In genomic region chr2:33785201-33786106, GRCh38 we compare ENCODE assay signal across 11 cellular contexts.
DNase-seq lines count a peak whose midpoint lies in the region; ATAC-seq, FAIRE-seq and TF ChIP-seq lines count a peak whose summit lies in the region.
"Had no signal": no experiment of that assay in that cellular context is flagged by ENCODE, and none has a peak within 500 bp of the region (broad histone marks: within the 10 kb centered on the region; RNA-seq: fewer than 3 reads in every experiment).

No MANE protein-coding gene starts in this region.

- peak overlapping the region; percentile 71 for H3K27ac ChIP-seq in GM12878 (ENCODE audit: control insufficient read depth, insufficient read depth)
- H3K27ac ChIP-seq: VCaP had no signal

- CTCF ChIA-PET in GM12878 (lab: Yijun Ruan, JAX), result interaction anchor here (1.2 kb wide), 1 partner anchor 165 kb away, joined by 3 read pairs; no protein-coding TSS in a partner anchor

- no peaks in the 10 kb centered on the region for H3K9me3 ChIP-seq in GM12878 (replicated peaks; ENCODE audit: control insufficient read depth, insufficient read depth, low read length)

- H3K4me2 ChIP-seq in GM12878 (ENCODE audit: control insufficient read depth, insufficient read depth), result peak overlapping the region; percentile 77

- peak overlapping the region; percentile 15; the same call in 1 of the 2 replicates for H3K4me3 ChIP-seq in GM12878

- 0 out of 4 replicates have a peak, but pooled peaks of 1 of the 2 experiments have one; percentile 23 for TF ChIP-seq EP300 in GM12878 (IDR thresholded peaks at IDR 0.05; ENCODE audit: borderline replicate concordance in 1 of 2, control insufficient read depth in 1 of 2, low read depth in 2 of 2, low read length in 2 of 2)

- in situ Hi-C loops in GM12878 (cut with MboI), result no loop called here

- no peaks in the 10 kb centered on the region for H3K36me3 ChIP-seq in GM12878 (ENCODE audit: control insufficient read depth in 2 of 2, insufficient read depth in 2 of 2, low read length in 1 of 2)

- WGBS in GM12878 (ENCODE audit: insufficient coverage, insufficient replicate concordance, low lambda C conversion rate, missing lambda C conversion rate), result 23% methylated on average over 4 of the region's 4 CpGs

- SMC1A ChIA-PET in GM12878 (lab: Charles Lee; ENCODE audit: uncharacterized antibody, unreplicated experiment), result interaction anchor here (0.7 to 1.2 kb wide), 3 partner anchors 12 to 138 kb away, joined by 3 read pairs; no protein-coding TSS in a partner anchor

- H3K4me1 ChIP-seq in GM12878 (ENCODE audit: control insufficient read depth, insufficient read depth, low read length), result peaks cover 23% of the 10 kb centered on the region

- POLR2A ChIA-PET in GM12878 (lab: Charles Lee), result interaction anchor here (0.5 kb wide), 1 partner anchor 60 kb away, joined by 4 read pairs; no protein-coding TSS in a partner anchor

- no TSS peak for BruUV-seq in GM12878 (replicated peaks; lab: Mats Ljungman, UMichigan)

- no peak for TF ChIP-seq RAD21 in GM12878 (IDR thresholded peaks at IDR 0.05; ENCODE audit: insufficient read depth, low read depth, low read length)

- RAD21 ChIA-PET in GM12878 (lab: Charles Lee; ENCODE audit: unreplicated experiment), result no interaction called here

- H3K9me3 Mint-ChIP-seq in mesothelial cell of epicardium, result peaks cover 2% of the 10 kb centered on the region

- H3K27me3 Mint-ChIP-seq in mesothelial cell of epicardium (ENCODE audit: low read depth), result no peaks in the 10 kb centered on the region

- peak overlapping the region; percentile 12; the same call in 1 of the 2 replicates for H2AFZ ChIP-seq in GM12878 (ENCODE audit: control insufficient read depth, low read depth, low read length)

- no peak overlapping the region for H3K9ac ChIP-seq in GM12878 (ENCODE audit: control insufficient read depth, insufficient read depth, low read length)

- H3K4me3 Mint-ChIP-seq in mesothelial cell of epicardium, result no peak overlapping the region

- TF ChIP-seq POLR2A in GM12878 (IDR thresholded peaks at IDR 0.05; ENCODE audit: low read depth, low read length), result no peak

- no peaks in the 10 kb centered on the region for H4K20me1 ChIP-seq in GM12878 (ENCODE audit: control insufficient read depth, insufficient read depth)

- DNase-seq in GM12878 (ENCODE audit: low read depth, low spot score) (peak; percentile 44), EL (no peak), mesothelial cell of epicardium (ENCODE audit: low spot score in 2 of 2, unreplicated experiment in 2 of 2) (no peak)
- DNase-seq in stimulated activated CD4-positive, alpha-beta T cell treated with anti-CD3 and anti-CD28 coated beads, Interleukin-4, amount 100 ng/mL, for 24 hours, result no peak
- no peak for DNase-seq in NK-92 treated with Interleukin-12 subunit alpha and Interleukin-12 subunit beta, amount 100 ng/mL, for 24 hours (lab: John Stamatoyannopoulos, UW)
- DNase-seq: amygdala, COR-L47 had no signal

- H3K79me2 ChIP-seq in GM12878 (ENCODE audit: control insufficient read depth, insufficient read depth, low read length), result no peaks in the 10 kb centered on the region

- ATAC-seq in GM18508 (IDR thresholded peaks at IDR 0.05; ENCODE audit: insufficient read depth, unreplicated experiment) (peak; percentile 98), GM21619 (IDR thresholded peaks at IDR 0.05; ENCODE audit: unreplicated experiment) (peak; percentile 87), HG03354 (IDR thresholded peaks at IDR 0.05; ENCODE audit: poor library complexity, severe bottlenecking, unreplicated experiment) (peak; percentile 91), GM12878 (peak; percentile 94)

- TF ChIP-seq CTCF in GM12878 (IDR thresholded peaks at IDR 0.05 in 2 of 3, conservative IDR thresholded peaks at IDR 0.05 in 1 of 3; ENCODE audit: control insufficient read depth in 2 of 3, extremely low read depth in 1 of 3, insufficient read depth in 1 of 3, low read depth in 3 of 3, low read length in 3 of 3), result no peak
- TF ChIP-seq CTCF in mesothelial cell of epicardium (IDR thresholded peaks at IDR 0.05; ENCODE audit: unreplicated experiment), result no peak

- H3K36me3 Mint-ChIP-seq in mesothelial cell of epicardium, result no peaks in the 10 kb centered on the region

- peak; percentile 94 for FAIRE-seq in GM12878 (lab: Jason Lieb, UNC)

- H3K27me3 ChIP-seq in GM12878 (replicated peaks in 1 of 2; ENCODE audit: control insufficient read depth in 2 of 2, insufficient read depth in 2 of 2, low read length in 1 of 2), result no peaks in the 10 kb centered on the region

- intact Hi-C loops in GM12878 (cut with micrococcal nuclease; ENCODE audit: unreplicated experiment), result no loop called here

- no peaks in the 10 kb centered on the region for H3K4me1 Mint-ChIP-seq in mesothelial cell of epicardium

- no peak overlapping the region for H3K27ac Mint-ChIP-seq in mesothelial cell of epicardium

TF ChIP-seq in GM12878, 131 proteins besides CTCF, POLR2A, EP300 and RAD21 (continues in another document):
- TF ChIP-seq, protein P1, sequence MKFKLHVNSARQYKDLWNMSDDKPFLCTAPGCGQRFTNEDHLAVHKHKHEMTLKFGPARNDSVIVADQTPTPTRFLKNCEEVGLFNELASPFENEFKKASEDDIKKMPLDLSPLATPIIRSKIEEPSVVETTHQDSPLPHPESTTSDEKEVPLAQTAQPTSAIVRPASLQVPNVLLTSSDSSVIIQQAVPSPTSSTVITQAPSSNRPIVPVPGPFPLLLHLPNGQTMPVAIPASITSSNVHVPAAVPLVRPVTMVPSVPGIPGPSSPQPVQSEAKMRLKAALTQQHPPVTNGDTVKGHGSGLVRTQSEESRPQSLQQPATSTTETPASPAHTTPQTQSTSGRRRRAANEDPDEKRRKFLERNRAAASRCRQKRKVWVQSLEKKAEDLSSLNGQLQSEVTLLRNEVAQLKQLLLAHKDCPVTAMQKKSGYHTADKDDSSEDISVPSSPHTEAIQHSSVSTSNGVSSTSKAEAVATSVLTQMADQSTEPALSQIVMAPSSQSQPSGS (IDR thresholded peaks at IDR 0.05; ENCODE audit: low read length), result peak; percentile 15; the same call in 1 of the 2 replicates
- TF ChIP-seq CHD4 (IDR thresholded peaks at IDR 0.05), result 0 out of 2 replicates have a peak, but pooled peaks have one; percentile 32
- peak; percentile 97 for TF ChIP-seq ZNF24 (IDR thresholded peaks at IDR 0.05)
- 0 out of 4 replicates have a peak, but pooled peaks of 1 of the 2 experiments have one; percentile 8 for TF ChIP-seq BHLHE40 (IDR thresholded peaks at IDR 0.05; ENCODE audit: borderline replicate concordance in 1 of 2, low read depth in 2 of 2, low read length in 1 of 2)
- TF ChIP-seq, protein P2, sequence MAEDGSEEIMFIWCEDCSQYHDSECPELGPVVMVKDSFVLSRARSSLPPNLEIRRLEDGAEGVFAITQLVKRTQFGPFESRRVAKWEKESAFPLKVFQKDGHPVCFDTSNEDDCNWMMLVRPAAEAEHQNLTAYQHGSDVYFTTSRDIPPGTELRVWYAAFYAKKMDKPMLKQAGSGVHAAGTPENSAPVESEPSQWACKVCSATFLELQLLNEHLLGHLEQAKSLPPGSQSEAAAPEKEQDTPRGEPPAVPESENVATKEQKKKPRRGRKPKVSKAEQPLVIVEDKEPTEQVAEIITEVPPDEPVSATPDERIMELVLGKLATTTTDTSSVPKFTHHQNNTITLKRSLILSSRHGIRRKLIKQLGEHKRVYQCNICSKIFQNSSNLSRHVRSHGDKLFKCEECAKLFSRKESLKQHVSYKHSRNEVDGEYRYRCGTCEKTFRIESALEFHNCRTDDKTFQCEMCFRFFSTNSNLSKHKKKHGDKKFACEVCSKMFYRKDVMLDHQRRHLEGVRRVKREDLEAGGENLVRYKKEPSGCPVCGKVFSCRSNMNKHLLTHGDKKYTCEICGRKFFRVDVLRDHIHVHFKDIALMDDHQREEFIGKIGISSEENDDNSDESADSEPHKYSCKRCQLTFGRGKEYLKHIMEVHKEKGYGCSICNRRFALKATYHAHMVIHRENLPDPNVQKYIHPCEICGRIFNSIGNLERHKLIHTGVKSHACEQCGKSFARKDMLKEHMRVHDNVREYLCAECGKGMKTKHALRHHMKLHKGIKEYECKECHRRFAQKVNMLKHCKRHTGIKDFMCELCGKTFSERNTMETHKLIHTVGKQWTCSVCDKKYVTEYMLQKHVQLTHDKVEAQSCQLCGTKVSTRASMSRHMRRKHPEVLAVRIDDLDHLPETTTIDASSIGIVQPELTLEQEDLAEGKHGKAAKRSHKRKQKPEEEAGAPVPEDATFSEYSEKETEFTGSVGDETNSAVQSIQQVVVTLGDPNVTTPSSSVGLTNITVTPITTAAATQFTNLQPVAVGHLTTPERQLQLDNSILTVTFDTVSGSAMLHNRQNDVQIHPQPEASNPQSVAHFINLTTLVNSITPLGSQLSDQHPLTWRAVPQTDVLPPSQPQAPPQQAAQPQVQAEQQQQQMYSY (CRISPR knock-in tag; IDR thresholded peaks at IDR 0.05), result no peak
- TF ChIP-seq NFIC (IDR thresholded peaks at IDR 0.05; ENCODE audit: low read depth, low read length), result peak; percentile 47; the same call in 1 of the 2 replicates
- TF ChIP-seq IRF4 (IDR thresholded peaks at IDR 0.05; ENCODE audit: low read depth, low read length), result peak; percentile 70
- peak; percentile 43; the same call in 1 of the 2 replicates for TF ChIP-seq ATF7 (IDR thresholded peaks at IDR 0.05; ENCODE audit: low read depth)
- TF ChIP-seq, protein P3, sequence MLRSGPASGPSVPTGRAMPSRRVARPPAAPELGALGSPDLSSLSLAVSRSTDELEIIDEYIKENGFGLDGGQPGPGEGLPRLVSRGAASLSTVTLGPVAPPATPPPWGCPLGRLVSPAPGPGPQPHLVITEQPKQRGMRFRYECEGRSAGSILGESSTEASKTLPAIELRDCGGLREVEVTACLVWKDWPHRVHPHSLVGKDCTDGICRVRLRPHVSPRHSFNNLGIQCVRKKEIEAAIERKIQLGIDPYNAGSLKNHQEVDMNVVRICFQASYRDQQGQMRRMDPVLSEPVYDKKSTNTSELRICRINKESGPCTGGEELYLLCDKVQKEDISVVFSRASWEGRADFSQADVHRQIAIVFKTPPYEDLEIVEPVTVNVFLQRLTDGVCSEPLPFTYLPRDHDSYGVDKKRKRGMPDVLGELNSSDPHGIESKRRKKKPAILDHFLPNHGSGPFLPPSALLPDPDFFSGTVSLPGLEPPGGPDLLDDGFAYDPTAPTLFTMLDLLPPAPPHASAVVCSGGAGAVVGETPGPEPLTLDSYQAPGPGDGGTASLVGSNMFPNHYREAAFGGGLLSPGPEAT (IDR thresholded peaks at IDR 0.05; ENCODE audit: low read depth), result peak; percentile 44; the same call in 1 of the 2 replicates
- TF ChIP-seq ZNF217 (IDR thresholded peaks at IDR 0.05), result 0 out of 2 replicates have a peak, but pooled peaks have one; percentile 25
- TF ChIP-seq SMARCA5 (IDR thresholded peaks at IDR 0.05), result peak; percentile 30; the same call in 1 of the 2 replicates
- 0 out of 2 replicates have a peak, but pooled peaks have one; percentile 59 for TF ChIP-seq RFX5 (IDR thresholded peaks at IDR 0.05; ENCODE audit: low read depth, low read length)
- TF ChIP-seq MTA2 (IDR thresholded peaks at IDR 0.05; ENCODE audit: low read depth), result peak; percentile 36; the same call in 1 of the 2 replicates
- TF ChIP-seq CHD1 (IDR thresholded peaks at IDR 0.05; ENCODE audit: low read depth, low read length), result no peak
- no peak for TF ChIP-seq KDM1A (IDR thresholded peaks at IDR 0.05; ENCODE audit: borderline replicate concordance)
- TF ChIP-seq ASH2L (IDR thresholded peaks at IDR 0.05; ENCODE audit: borderline replicate concordance, low read depth), result no peak
